In the genomic region with DNA sequence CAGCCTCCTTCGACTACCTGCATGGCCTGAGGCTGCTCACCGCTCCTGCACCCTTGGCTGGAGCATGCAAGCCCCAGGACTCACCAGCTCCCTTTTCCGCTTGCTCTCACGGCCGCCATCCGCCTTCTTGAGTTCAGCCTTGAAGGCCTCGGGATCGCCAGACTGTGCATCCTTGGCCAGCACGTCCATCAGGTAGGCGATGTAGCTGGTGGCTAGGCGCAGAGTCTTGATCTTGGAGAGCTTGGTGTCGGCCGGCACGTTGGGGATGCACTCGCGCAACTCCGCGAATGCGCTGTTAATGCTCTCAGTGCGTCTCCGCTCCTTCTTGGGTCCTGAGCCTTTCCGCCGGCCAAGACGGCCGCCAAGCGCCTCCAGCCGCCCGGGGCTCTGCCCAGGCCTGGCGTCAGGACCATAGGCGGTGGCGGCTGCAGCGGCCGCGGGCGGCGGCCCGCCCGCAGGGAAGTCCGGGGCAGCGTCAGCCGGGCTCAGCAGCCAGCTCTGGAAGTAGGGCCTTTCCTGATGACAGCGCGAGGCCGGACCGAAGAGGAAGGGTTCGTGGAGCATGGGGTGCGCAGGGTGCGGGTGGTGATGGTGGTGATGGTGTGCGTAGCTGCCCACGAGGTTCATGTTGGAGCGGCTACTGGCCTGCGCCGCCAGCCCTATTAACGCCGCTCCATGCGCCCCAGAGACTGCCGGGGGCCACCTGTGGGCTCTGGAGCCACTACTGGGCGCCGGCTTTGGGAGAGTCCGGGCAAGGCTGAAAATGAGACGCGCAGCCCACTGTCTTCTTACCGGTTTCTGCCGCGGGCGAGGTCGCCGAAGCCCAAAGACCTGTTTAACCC, we compare ENCODE assay signal across 1 cellular context.
TF ChIP-seq lines count a peak whose summit lies in the region.

No MANE protein-coding gene starts in this region.

TF ChIP-seq in K562, 482 proteins besides CTCF, POLR2A, EP300 and RAD21:
- TF ChIP-seq HLTF (IDR thresholded peaks at IDR 0.05) (no peak), ZKSCAN3 (CRISPR knock-in tag; IDR thresholded peaks at IDR 0.05) (no peak), FOXO4 (CRISPR knock-in tag; IDR thresholded peaks at IDR 0.05) (no peak), PCBP1 (IDR thresholded peaks at IDR 0.05; ENCODE audit: low read depth, low read length, poor library complexity, severe bottlenecking) (peak; percentile 37)
- TF ChIP-seq, protein P1, sequence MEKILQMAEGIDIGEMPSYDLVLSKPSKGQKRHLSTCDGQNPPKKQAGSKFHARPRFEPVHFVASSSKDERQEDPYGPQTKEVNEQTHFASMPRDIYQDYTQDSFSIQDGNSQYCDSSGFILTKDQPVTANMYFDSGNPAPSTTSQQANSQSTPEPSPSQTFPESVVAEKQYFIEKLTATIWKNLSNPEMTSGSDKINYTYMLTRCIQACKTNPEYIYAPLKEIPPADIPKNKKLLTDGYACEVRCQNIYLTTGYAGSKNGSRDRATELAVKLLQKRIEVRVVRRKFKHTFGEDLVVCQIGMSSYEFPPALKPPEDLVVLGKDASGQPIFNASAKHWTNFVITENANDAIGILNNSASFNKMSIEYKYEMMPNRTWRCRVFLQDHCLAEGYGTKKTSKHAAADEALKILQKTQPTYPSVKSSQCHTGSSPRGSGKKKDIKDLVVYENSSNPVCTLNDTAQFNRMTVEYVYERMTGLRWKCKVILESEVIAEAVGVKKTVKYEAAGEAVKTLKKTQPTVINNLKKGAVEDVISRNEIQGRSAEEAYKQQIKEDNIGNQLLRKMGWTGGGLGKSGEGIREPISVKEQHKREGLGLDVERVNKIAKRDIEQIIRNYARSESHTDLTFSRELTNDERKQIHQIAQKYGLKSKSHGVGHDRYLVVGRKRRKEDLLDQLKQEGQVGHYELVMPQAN (IDR thresholded peaks at IDR 0.05; ENCODE audit: borderline replicate concordance), result no peak
